1 cellular context compared by ENCODE assay signal in the genomic region with DNA sequence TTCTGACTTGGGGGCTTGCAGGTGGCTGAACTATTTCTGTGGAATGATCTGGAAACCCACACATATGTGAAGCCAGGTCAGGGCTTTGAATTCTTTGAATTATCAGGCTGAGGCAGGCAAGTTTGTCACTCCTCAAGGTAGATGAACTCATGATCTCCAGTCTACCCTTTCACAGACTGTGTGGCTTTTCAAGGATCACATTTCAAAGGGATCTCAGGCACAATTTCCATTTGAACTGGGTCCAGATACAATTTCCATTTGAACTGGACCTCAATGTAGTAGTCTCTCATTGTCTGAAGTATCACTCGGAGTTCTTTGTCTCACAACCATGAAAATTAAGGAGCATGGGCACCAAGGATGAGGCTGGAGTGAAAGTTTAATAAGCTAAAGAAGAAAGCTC.
TF ChIP-seq lines count a peak whose summit lies in the region.

No MANE protein-coding gene starts in this region.

TF ChIP-seq in WTC11, 78 proteins besides CTCF, POLR2A, EP300 and RAD21 (continued from another document):
- TF ChIP-seq ZNF281 (CRISPR knock-in tag; IDR thresholded peaks at IDR 0.05) = no peak
